1 cellular context compared by ENCODE assay signal in genomic region chr6:31197559-31198305, GRCh38.
A peak's percentile ranks its signal among the peaks of the same experiment; 100 is the strongest.
TF ChIP-seq lines count a peak whose summit lies in the region.

No MANE protein-coding gene starts in this region.

TF ChIP-seq in HEK293, 187 proteins besides CTCF, POLR2A, EP300 and RAD21 (continued from another document and continues in another):
- TF ChIP-seq ZBTB11 (tag by site-specific recombination; conservative IDR thresholded peaks at IDR 0.05; ENCODE audit: low read depth): peak; percentile 57; the same call in 1 of the 2 replicates
- peak; percentile 68 for TF ChIP-seq ZEB2 (tag by site-specific recombination; IDR thresholded peaks at IDR 0.05)
- TF ChIP-seq GLI4 (tag by site-specific recombination; IDR thresholded peaks at IDR 0.05): no peak
- no peak for TF ChIP-seq ZNF530 (tag by site-specific recombination; IDR thresholded peaks at IDR 0.05; ENCODE audit: low read depth)
- no peak for TF ChIP-seq ZBTB7A (tag by site-specific recombination; IDR thresholded peaks at IDR 0.05; ENCODE audit: low read depth)
- TF ChIP-seq ZNF239 (tag by site-specific recombination; IDR thresholded peaks at IDR 0.05): no peak
- peak; percentile 73 for TF ChIP-seq ZNF600 (tag by site-specific recombination; IDR thresholded peaks at IDR 0.05)
- no peak for TF ChIP-seq ZNF354C (tag by site-specific recombination; IDR thresholded peaks at IDR 0.05; ENCODE audit: borderline replicate concordance, low read depth)
- no peak for TF ChIP-seq ZNF223 (tag by site-specific recombination; IDR thresholded peaks at IDR 0.05)
- TF ChIP-seq ZNF26 (tag by site-specific recombination; IDR thresholded peaks at IDR 0.05): no peak
- TF ChIP-seq TSHZ1 (tag by site-specific recombination; IDR thresholded peaks at IDR 0.05; ENCODE audit: borderline replicate concordance): no peak
- TF ChIP-seq ZBTB6 (tag by site-specific recombination; IDR thresholded peaks at IDR 0.05): no peak
- no peak for TF ChIP-seq ZNF24 (tag by site-specific recombination; IDR thresholded peaks at IDR 0.05)
- peak; percentile 47; the same call in 1 of the 2 replicates for TF ChIP-seq KLF9 (tag by site-specific recombination; IDR thresholded peaks at IDR 0.05; ENCODE audit: low read depth)
- no peak for TF ChIP-seq ZBTB1 (tag by site-specific recombination; IDR thresholded peaks at IDR 0.05)
- TF ChIP-seq ZNF610 (tag by site-specific recombination; IDR thresholded peaks at IDR 0.05; ENCODE audit: borderline replicate concordance): no peak
- no peak for TF ChIP-seq ZNF146 (tag by site-specific recombination; IDR thresholded peaks at IDR 0.05)
- TF ChIP-seq PRDM6 (tag by site-specific recombination; IDR thresholded peaks at IDR 0.05): no peak
- TF ChIP-seq REST (tag by site-specific recombination; IDR thresholded peaks at IDR 0.05): no peak
- TF ChIP-seq HIC1 (tag by site-specific recombination; IDR thresholded peaks at IDR 0.05): peak; percentile 88; the same call in 1 of the 2 replicates
- no peak for TF ChIP-seq ZNF639 (tag by site-specific recombination; IDR thresholded peaks at IDR 0.05)
- peak; percentile 45; the same call in 1 of the 2 replicates for TF ChIP-seq ZNF518A (tag by site-specific recombination; conservative IDR thresholded peaks at IDR 0.05; ENCODE audit: low read depth)
- TF ChIP-seq ZNF416 (tag by site-specific recombination; IDR thresholded peaks at IDR 0.05): no peak
- TF ChIP-seq ZNF10 (tag by site-specific recombination; IDR thresholded peaks at IDR 0.05): 0 out of 2 replicates have a peak, but pooled peaks have one; percentile 18
